Comparison of ENCODE assay signal across 2 cellular contexts in the genomic region with DNA sequence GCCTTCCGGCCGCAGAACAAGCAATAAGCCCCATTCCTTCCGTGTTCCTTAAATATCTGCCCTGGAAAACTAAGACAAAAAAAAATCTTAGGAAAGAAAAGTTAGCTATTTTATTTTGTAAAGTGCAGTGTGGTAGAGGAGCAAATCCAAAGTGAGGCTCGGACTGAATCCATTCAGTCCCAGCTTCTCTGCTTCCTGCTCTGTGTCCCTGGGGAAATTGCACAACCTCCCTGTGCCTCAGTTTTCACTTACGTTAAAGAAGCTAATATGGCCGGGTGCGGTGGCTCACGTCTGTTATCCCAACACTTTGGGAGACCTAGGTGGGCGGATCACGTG.
TF ChIP-seq lines count a peak whose summit lies in the region.

No MANE protein-coding gene starts in this region.

TF ChIP-seq in HepG2, 621 proteins besides CTCF, POLR2A, EP300 and RAD21:
- TF ChIP-seq, protein P1, sequence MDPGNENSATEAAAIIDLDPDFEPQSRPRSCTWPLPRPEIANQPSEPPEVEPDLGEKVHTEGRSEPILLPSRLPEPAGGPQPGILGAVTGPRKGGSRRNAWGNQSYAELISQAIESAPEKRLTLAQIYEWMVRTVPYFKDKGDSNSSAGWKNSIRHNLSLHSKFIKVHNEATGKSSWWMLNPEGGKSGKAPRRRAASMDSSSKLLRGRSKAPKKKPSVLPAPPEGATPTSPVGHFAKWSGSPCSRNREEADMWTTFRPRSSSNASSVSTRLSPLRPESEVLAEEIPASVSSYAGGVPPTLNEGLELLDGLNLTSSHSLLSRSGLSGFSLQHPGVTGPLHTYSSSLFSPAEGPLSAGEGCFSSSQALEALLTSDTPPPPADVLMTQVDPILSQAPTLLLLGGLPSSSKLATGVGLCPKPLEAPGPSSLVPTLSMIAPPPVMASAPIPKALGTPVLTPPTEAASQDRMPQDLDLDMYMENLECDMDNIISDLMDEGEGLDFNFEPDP (CRISPR knock-in tag; conservative IDR thresholded peaks at IDR 0.05) = no peak
- TF ChIP-seq ZSCAN30 (CRISPR knock-in tag; IDR thresholded peaks at IDR 0.05) (no peak), ZFX (CRISPR knock-in tag; IDR thresholded peaks at IDR 0.05; ENCODE audit: low read depth) (no peak), ZNF768 (CRISPR knock-in tag; IDR thresholded peaks at IDR 0.05) (peak; percentile 39; the same call in 1 of the 2 replicates)

TF ChIP-seq in GM23338, 12 proteins besides CTCF, POLR2A, EP300 and RAD21:
- TF ChIP-seq, protein P2, sequence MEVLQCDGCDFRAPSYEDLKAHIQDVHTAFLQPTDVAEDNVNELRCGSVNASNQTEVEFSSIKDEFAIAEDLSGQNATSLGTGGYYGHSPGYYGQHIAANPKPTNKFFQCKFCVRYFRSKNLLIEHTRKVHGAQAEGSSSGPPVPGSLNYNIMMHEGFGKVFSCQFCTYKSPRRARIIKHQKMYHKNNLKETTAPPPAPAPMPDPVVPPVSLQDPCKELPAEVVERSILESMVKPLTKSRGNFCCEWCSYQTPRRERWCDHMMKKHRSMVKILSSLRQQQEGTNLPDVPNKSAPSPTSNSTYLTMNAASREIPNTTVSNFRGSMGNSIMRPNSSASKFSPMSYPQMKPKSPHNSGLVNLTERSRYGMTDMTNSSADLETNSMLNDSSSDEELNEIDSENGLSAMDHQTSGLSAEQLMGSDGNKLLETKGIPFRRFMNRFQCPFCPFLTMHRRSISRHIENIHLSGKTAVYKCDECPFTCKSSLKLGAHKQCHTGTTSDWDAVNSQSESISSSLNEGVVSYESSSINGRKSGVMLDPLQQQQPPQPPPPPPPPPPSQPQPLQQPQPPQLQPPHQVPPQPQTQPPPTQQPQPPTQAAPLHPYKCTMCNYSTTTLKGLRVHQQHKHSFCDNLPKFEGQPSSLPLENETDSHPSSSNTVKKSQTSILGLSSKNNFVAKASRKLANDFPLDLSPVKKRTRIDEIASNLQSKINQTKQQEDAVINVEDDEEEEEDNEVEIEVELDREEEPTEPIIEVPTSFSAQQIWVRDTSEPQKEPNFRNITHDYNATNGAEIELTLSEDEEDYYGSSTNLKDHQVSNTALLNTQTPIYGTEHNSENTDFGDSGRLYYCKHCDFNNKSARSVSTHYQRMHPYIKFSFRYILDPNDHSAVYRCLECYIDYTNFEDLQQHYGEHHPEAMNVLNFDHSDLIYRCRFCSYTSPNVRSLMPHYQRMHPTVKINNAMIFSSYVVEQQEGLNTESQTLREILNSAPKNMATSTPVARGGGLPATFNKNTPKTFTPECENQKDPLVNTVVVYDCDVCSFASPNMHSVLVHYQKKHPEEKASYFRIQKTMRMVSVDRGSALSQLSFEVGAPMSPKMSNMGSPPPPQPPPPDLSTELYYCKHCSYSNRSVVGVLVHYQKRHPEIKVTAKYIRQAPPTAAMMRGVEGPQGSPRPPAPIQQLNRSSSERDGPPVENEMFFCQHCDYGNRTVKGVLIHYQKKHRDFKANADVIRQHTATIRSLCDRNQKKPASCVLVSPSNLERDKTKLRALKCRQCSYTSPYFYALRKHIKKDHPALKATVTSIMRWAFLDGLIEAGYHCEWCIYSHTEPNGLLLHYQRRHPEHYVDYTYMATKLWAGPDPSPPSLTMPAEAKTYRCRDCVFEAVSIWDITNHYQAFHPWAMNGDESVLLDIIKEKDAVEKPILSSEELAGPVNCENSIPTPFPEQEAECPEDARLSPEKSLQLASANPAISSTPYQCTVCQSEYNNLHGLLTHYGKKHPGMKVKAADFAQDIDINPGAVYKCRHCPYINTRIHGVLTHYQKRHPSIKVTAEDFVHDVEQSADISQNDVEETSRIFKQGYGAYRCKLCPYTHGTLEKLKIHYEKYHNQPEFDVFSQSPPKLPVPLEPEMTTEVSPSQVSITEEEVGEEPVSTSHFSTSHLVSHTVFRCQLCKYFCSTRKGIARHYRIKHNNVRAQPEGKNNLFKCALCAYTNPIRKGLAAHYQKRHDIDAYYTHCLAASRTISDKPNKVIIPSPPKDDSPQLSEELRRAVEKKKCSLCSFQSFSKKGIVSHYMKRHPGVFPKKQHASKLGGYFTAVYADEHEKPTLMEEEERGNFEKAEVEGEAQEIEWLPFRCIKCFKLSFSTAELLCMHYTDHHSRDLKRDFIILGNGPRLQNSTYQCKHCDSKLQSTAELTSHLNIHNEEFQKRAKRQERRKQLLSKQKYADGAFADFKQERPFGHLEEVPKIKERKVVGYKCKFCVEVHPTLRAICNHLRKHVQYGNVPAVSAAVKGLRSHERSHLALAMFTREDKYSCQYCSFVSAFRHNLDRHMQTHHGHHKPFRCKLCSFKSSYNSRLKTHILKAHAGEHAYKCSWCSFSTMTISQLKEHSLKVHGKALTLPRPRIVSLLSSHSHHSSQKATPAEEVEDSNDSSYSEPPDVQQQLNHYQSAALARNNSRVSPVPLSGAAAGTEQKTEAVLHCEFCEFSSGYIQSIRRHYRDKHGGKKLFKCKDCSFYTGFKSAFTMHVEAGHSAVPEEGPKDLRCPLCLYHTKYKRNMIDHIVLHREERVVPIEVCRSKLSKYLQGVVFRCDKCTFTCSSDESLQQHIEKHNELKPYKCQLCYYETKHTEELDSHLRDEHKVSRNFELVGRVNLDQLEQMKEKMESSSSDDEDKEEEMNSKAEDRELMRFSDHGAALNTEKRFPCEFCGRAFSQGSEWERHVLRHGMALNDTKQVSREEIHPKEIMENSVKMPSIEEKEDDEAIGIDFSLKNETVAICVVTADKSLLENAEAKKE (CRISPR knock-in tag; IDR thresholded peaks at IDR 0.05) = no peak
- TF ChIP-seq EZH2 (IDR thresholded peaks at IDR 0.05; ENCODE audit: low read depth, unreplicated experiment) (no peak), POLR2AphosphoS5 (IDR thresholded peaks at IDR 0.05; ENCODE audit: low read depth) (no peak), EZH2phosphoT487 (IDR thresholded peaks at IDR 0.05; ENCODE audit: unreplicated experiment) (no peak), ZNF114 (CRISPR knock-in tag; IDR thresholded peaks at IDR 0.05) (no peak)
